In genomic region chr17:38482700-38483043, GRCh38 we compare ENCODE assay signal across 1 cellular context. TPM values are rescaled to one million over a fixed set of nuclear protein-coding genes. Genes with fewer than 3 reads are reported as not detected.
"Had no signal": no experiment of that assay in that cellular context is flagged by ENCODE, and none has a peak within 500 bp of the region (broad histone marks: within the 10 kb centered on the region; RNA-seq: fewer than 3 reads in every experiment).

No MANE protein-coding gene starts in this region.

RNA-seq across cellular contexts. Expression of gene ARHGAP23, which starts 54.4 kb away (rescaled TPM):
- total RNA-seq: naive thymus-derived CD8-positive, alpha-beta T cell had no signal
